ENCODE assay signal across 9 cellular contexts in genomic region chr11:8068605-8069221, GRCh38. TPM values are rescaled to one million over a fixed set of nuclear protein-coding genes. Genes with fewer than 3 reads are reported as not detected.
A peak's percentile ranks its signal among the peaks of the same experiment; 100 is the strongest.
DNase-seq lines count a peak whose midpoint lies in the region; ATAC-seq and TF ChIP-seq lines count a peak whose summit lies in the region.
"Had no signal": no experiment of that assay in that cellular context is flagged by ENCODE, and none has a peak within 500 bp of the region (broad histone marks: within the 10 kb centered on the region; RNA-seq: fewer than 3 reads in every experiment).

No MANE protein-coding gene starts in this region.

- TF ChIP-seq EP300 in Ishikawa (IDR thresholded peaks at IDR 0.05; ENCODE audit: borderline replicate concordance), result no peak

- peak overlapping the region; percentile 45 for H2AFZ ChIP-seq in ACC112 (ENCODE audit: low read length, unreplicated experiment)

- H3K27ac ChIP-seq in ACC112 (ENCODE audit: low read depth, low read length), result peak overlapping the region; percentile 46; the same call in 1 of the 2 replicates
- H3K27ac ChIP-seq: KMS-11 had no signal

- H3K4me3 ChIP-seq in ACC112 (ENCODE audit: low read depth, low read length) (peak overlapping the region; percentile 50), choroid plexus epithelial cell (ENCODE audit: low read depth, low read length) (peak overlapping the region; percentile 26)

- H3K79me2 ChIP-seq in ACC112 (ENCODE audit: control insufficient read depth, insufficient read depth, low read length, unreplicated experiment), result no peaks in the 10 kb centered on the region

- DNase-seq in choroid plexus epithelial cell (ENCODE audit: low read depth), result peak; percentile 90
- DNase-seq in mesenteric fat pad (ENCODE audit: low spot score), result peak; percentile 87
- DNase-seq in NCI-H82 (lab: John Stamatoyannopoulos, UW), result no peak
- no peak for DNase-seq in occipital lobe (lab: John Stamatoyannopoulos, UW)

- peaks cover 7% of the 10 kb centered on the region; the same call in 1 of the 2 replicates for H3K27me3 ChIP-seq in ACC112 (ENCODE audit: insufficient read depth, low read length)

- H3K36me3 ChIP-seq in ACC112 (ENCODE audit: insufficient read depth, low read length), result no peaks in the 10 kb centered on the region

- peaks cover 21% of the 10 kb centered on the region for H3K4me1 ChIP-seq in ACC112 (ENCODE audit: control insufficient read depth, insufficient read depth, low read length, unreplicated experiment)

- ATAC-seq in GM18907 (IDR thresholded peaks at IDR 0.05; ENCODE audit: unreplicated experiment), result no peak
- no peak for ATAC-seq in GM18861 (IDR thresholded peaks at IDR 0.05; ENCODE audit: unreplicated experiment)

- no peak for TF ChIP-seq CTCF in choroid plexus epithelial cell (conservative IDR thresholded peaks at IDR 0.05; ENCODE audit: low read depth, low read length)

- TF ChIP-seq RAD21 in Ishikawa (IDR thresholded peaks at IDR 0.05; ENCODE audit: low read depth), result no peak

TF ChIP-seq in Ishikawa, 13 proteins besides CTCF, POLR2A, EP300 and RAD21:
- TF ChIP-seq NFIC (IDR thresholded peaks at IDR 0.05) (peak; percentile 64), TEAD4 (IDR thresholded peaks at IDR 0.05) (0 out of 2 replicates have a peak, but pooled peaks have one; percentile 37)
- TF ChIP-seq, protein P1, sequence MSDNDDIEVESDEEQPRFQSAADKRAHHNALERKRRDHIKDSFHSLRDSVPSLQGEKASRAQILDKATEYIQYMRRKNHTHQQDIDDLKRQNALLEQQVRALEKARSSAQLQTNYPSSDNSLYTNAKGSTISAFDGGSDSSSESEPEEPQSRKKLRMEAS (IDR thresholded peaks at IDR 0.05), result no peak

RNA-seq across cellular contexts. Expression of gene TUB, which starts 12.3 kb away (rescaled TPM):
- total RNA-seq in mesenteric fat pad (5.9 TPM), occipital lobe (88.3 TPM)

Comparison
In these comparisons a context has a peak if more than half of its experiments do, and no peak if none do; other contexts are left out.
1. DNase-seq: peak in choroid plexus epithelial cell (single experiment) and mesenteric fat pad (single experiment); none in NCI-H82 (single experiment) and occipital lobe (single experiment).
2. RNA of gene TUB, which starts 12.3 kb away (total RNA-seq): 88.3 TPM in occipital lobe (single experiment); 5.9 TPM in mesenteric fat pad (single experiment); every median in the first group is over 10 times any median in the second.